Comparison of ENCODE assay signal across 11 cellular contexts in genomic region chr1:15491010-15491409, GRCh38. TPM values are rescaled to one million over a fixed set of nuclear protein-coding genes. Genes with fewer than 3 reads are reported as not detected.
DNase-seq lines count a peak whose midpoint lies in the region; ATAC-seq, FAIRE-seq and TF ChIP-seq lines count a peak whose summit lies in the region.
"Not testable (repeated sequence)": the region's sequence is repeated elsewhere in the genome, so short reads cannot be mapped to it uniquely, and the experiment has no call there.
"Had no signal": no experiment of that assay in that cellular context is flagged by ENCODE, and none has a peak within 500 bp of the region (broad histone marks: within the 10 kb centered on the region; RNA-seq: fewer than 3 reads in every experiment).

No MANE protein-coding gene starts in this region.

- not testable (repeated sequence) for H3K36me3 ChIP-seq in GM12878 (ENCODE audit: control insufficient read depth in 2 of 2, insufficient read depth in 2 of 2, low read length in 1 of 2)

- H4K20me1 ChIP-seq in GM12878 (ENCODE audit: control insufficient read depth, insufficient read depth) = not testable (repeated sequence)

- not testable (repeated sequence) for H3K4me3 ChIP-seq in GM12878; epithelial cell of esophagus (ENCODE audit: low read length)

- TF ChIP-seq RAD21 in GM12878 (IDR thresholded peaks at IDR 0.05; ENCODE audit: insufficient read depth, low read depth, low read length) = not testable (repeated sequence)

- SMC1A ChIA-PET in GM12878 (lab: Charles Lee; ENCODE audit: uncharacterized antibody, unreplicated experiment) = not testable (repeated sequence)

- not testable (repeated sequence) for H3K9ac ChIP-seq in GM12878 (ENCODE audit: control insufficient read depth, insufficient read depth, low read length)

- not testable (repeated sequence) for BruUV-seq in GM12878 (replicated peaks; lab: Mats Ljungman, UMichigan)

- not testable (repeated sequence) for H3K9me3 ChIP-seq in GM12878 (replicated peaks; ENCODE audit: control insufficient read depth, insufficient read depth, low read length)

- RAD21 ChIA-PET in GM12878 (lab: Charles Lee; ENCODE audit: unreplicated experiment) = not testable (repeated sequence)

- not testable (repeated sequence) for H3K4me1 Mint-ChIP-seq in activated T-helper 17 cell treated with anti-CD3 and anti-CD28 coated beads, Interleukin-2, amount 50 U/mL, for 72 hours

- peak; percentile 80 for ATAC-seq in activated T-helper 17 cell treated with anti-CD3 and anti-CD28 coated beads, Interleukin-2, amount 50 U/mL, for 72 hours (replicated peaks)
- not testable (repeated sequence) for ATAC-seq in GM12878

- TF ChIP-seq EP300 in GM12878 (IDR thresholded peaks at IDR 0.05; ENCODE audit: borderline replicate concordance in 1 of 2, control insufficient read depth in 1 of 2, low read depth in 2 of 2, low read length in 2 of 2) = not testable (repeated sequence)

- not testable (repeated sequence) for H2AFZ ChIP-seq in GM12878 (ENCODE audit: control insufficient read depth, low read depth, low read length)

- H3K27ac ChIP-seq in GM12878 (ENCODE audit: control insufficient read depth, insufficient read depth) = not testable (repeated sequence)

- intact Hi-C loops in GM12878 (cut with micrococcal nuclease; ENCODE audit: unreplicated experiment) = not testable (repeated sequence)

- not testable (repeated sequence) for FAIRE-seq in GM12878 (lab: Jason Lieb, UNC)

- H3K9me3 Mint-ChIP-seq in activated T-helper 17 cell treated with anti-CD3 and anti-CD28 coated beads, Interleukin-2, amount 50 U/mL, for 72 hours = not testable (repeated sequence)

- not testable (repeated sequence) for TF ChIP-seq CTCF in GM12878 (IDR thresholded peaks at IDR 0.05 in 2 of 3, conservative IDR thresholded peaks at IDR 0.05 in 1 of 3; ENCODE audit: control insufficient read depth in 2 of 3, extremely low read depth in 1 of 3, insufficient read depth in 1 of 3, low read depth in 3 of 3, low read length in 3 of 3); epithelial cell of esophagus (IDR thresholded peaks at IDR 0.05; ENCODE audit: insufficient read depth, low read depth, low read length, missing control alignments)

- not testable (repeated sequence) for H3K27ac Mint-ChIP-seq in activated T-helper 17 cell treated with anti-CD3 and anti-CD28 coated beads, Interleukin-2, amount 50 U/mL, for 72 hours

- TF ChIP-seq POLR2A in GM12878 (IDR thresholded peaks at IDR 0.05; ENCODE audit: low read depth, low read length) = not testable (repeated sequence)

- not testable (repeated sequence) for H3K4me1 ChIP-seq in GM12878 (ENCODE audit: control insufficient read depth, insufficient read depth, low read length)

- POLR2A ChIA-PET in GM12878 (lab: Charles Lee) = not testable (repeated sequence)

- CTCF ChIA-PET in GM12878 (lab: Yijun Ruan, JAX) = not testable (repeated sequence)

- H3K79me2 ChIP-seq in GM12878 (ENCODE audit: control insufficient read depth, insufficient read depth, low read length) = not testable (repeated sequence)

- H3K4me2 ChIP-seq in GM12878 (ENCODE audit: control insufficient read depth, insufficient read depth) = not testable (repeated sequence)

- DNase-seq in ELR (ENCODE audit: low read depth) (peak; percentile 54), M059J (ENCODE audit: low read depth) (peak; percentile 41), epithelial cell of esophagus (ENCODE audit: low read depth) (peak; percentile 46), kidney tubule cell (ENCODE audit: low spot score) (peak; percentile 60)
- DNase-seq in activated CD4-positive, alpha-beta T cell treated with anti-CD3 and anti-CD28 coated beads for 48 hours = peak; percentile 10
- not testable (repeated sequence) for DNase-seq in GM12878 (ENCODE audit: low read depth, low spot score)

- peaks cover 42% of the 10 kb centered on the region for H3K36me3 Mint-ChIP-seq in activated T-helper 17 cell treated with anti-CD3 and anti-CD28 coated beads, Interleukin-2, amount 50 U/mL, for 72 hours (ENCODE audit: low read depth)

- 68% methylated on average over 4 of the region's 4 CpGs for WGBS in GM12878 (ENCODE audit: insufficient coverage, insufficient replicate concordance, low lambda C conversion rate, missing lambda C conversion rate)

- H3K4me3 Mint-ChIP-seq in activated T-helper 17 cell treated with anti-CD3 and anti-CD28 coated beads, Interleukin-2, amount 50 U/mL, for 72 hours = not testable (repeated sequence)

- H3K27me3 Mint-ChIP-seq in activated T-helper 17 cell treated with anti-CD3 and anti-CD28 coated beads, Interleukin-2, amount 50 U/mL, for 72 hours = not testable (repeated sequence)

- in situ Hi-C loops in GM12878 (cut with MboI) = not testable (repeated sequence)

- not testable (repeated sequence) for H3K27me3 ChIP-seq in GM12878 (replicated peaks in 1 of 2; ENCODE audit: control insufficient read depth in 2 of 2, insufficient read depth in 2 of 2, low read length in 1 of 2)

RNA-seq across cellular contexts. Expression of gene CELA2B, which starts 15.1 kb away (rescaled TPM):
- total RNA-seq in M059J (2014; rRNA removed; shearing (Covaris generic)) = not detected in 2 replicates
- not detected for total RNA-seq in activated T-helper 17 cell treated with anti-CD3 and anti-CD28 coated beads, Interleukin-2, amount 50 U/mL, for 72 hours
- not detected in 2 replicates for total RNA-seq in GM12878 (2013; cell fraction: nucleolus; rRNA removed)
- not detected in 2 replicates for total RNA-seq in GM12878 (2014; rRNA removed)
- not detected in 2 replicates for total RNA-seq in GM12878 (2014; rRNA removed; fragmentation: Illumina TruSeq; extraction: Trizol)
- total RNA-seq in GM12878 (2021) = 0.27 TPM in 1 of 2 replicates, not detected in the other
- polyA plus RNA-seq in GM12878 (2011; ENCODE audit: low read depth) = not detected
- not detected in 2 replicates for polyA plus RNA-seq in GM12878 (2011; rRNA removed)
- not detected in 2 replicates for polyA plus RNA-seq in GM12878 (2011; cell fraction: cytosol; rRNA removed)
- polyA plus RNA-seq in GM12878 (2011; cell fraction: nucleus; rRNA removed) = not detected in 2 replicates
- polyA plus RNA-seq in GM12878 (2012) = not detected in 2 replicates
- not detected in 2 replicates for polyA plus RNA-seq in GM12878 (2014; fragmentation: Illumina TruSeq; extraction: Trizol)
- not detected for polyA plus RNA-seq in GM12878 (2014; fragmentation: Nextera tagmentation; extraction: Ambion mirVana)
- not detected in 2 replicates for polyA plus RNA-seq in GM12878 (2014; rRNA removed)
- polyA plus RNA-seq in GM12878 (2016; fragmentation: Nextera tagmentation; extraction: Ambion mirVana) = not detected
- not detected in 2 replicates for polyA minus RNA-seq in GM12878 (2011; rRNA and poly(A)+ RNA removed)
- not detected in 2 replicates for polyA minus RNA-seq in GM12878 (2011; cell fraction: cytosol; rRNA and poly(A)+ RNA removed)
- not detected in 2 replicates for polyA minus RNA-seq in GM12878 (2011; cell fraction: nucleus; rRNA and poly(A)+ RNA removed)
- total RNA-seq: H7, HepG2, HFFc6, SJSA1 had no signal
- polyA plus RNA-seq: HepG2 had no signal

RNA-seq across cellular contexts. Expression of gene CASP9, which starts 33.0 kb away (rescaled TPM):
- 5.0 and 10.1 TPM in 2 replicates for total RNA-seq in M059J (2014; rRNA removed; shearing (Covaris generic))
- total RNA-seq in activated T-helper 17 cell treated with anti-CD3 and anti-CD28 coated beads, Interleukin-2, amount 50 U/mL, for 72 hours = 10 to 100 TPM; 17.1 to 17.9 TPM
- 9.2 and 9.5 TPM in 2 replicates for total RNA-seq in GM12878 (2013; cell fraction: nucleolus; rRNA removed)
- total RNA-seq in GM12878 (2014; rRNA removed) = 7.6 and 8.7 TPM in 2 replicates
- total RNA-seq in GM12878 (2014; rRNA removed; fragmentation: Illumina TruSeq; extraction: Trizol) = 6.3 and 6.5 TPM in 2 replicates
- 8.5 and 10.8 TPM in 2 replicates for total RNA-seq in GM12878 (2021)
- polyA plus RNA-seq in GM12878 (2011; ENCODE audit: low read depth) = 5.6 TPM
- polyA plus RNA-seq in GM12878 (2011; rRNA removed) = 10.1 and 14.6 TPM in 2 replicates
- 20.3 and 21.5 TPM in 2 replicates for polyA plus RNA-seq in GM12878 (2011; cell fraction: cytosol; rRNA removed)
- 17.7 and 18.3 TPM in 2 replicates for polyA plus RNA-seq in GM12878 (2011; cell fraction: nucleus; rRNA removed)
- 6.6 and 6.7 TPM in 2 replicates for polyA plus RNA-seq in GM12878 (2012)
- polyA plus RNA-seq in GM12878 (2014; fragmentation: Illumina TruSeq; extraction: Trizol) = 7.9 and 8.2 TPM in 2 replicates
- 1 to 10 TPM; 2.7 to 3.9 TPM for polyA plus RNA-seq in GM12878 (2014; fragmentation: Nextera tagmentation; extraction: Ambion mirVana)
- 8.8 and 9.8 TPM in 2 replicates for polyA plus RNA-seq in GM12878 (2014; rRNA removed)
- polyA plus RNA-seq in GM12878 (2016; fragmentation: Nextera tagmentation; extraction: Ambion mirVana) = 1 to 10 TPM; 7.2 to 7.6 TPM
- 13.1 and 16.9 TPM in 2 replicates for polyA minus RNA-seq in GM12878 (2011; rRNA and poly(A)+ RNA removed)
- 10.6 and 11.2 TPM in 2 replicates for polyA minus RNA-seq in GM12878 (2011; cell fraction: cytosol; rRNA and poly(A)+ RNA removed)
- polyA minus RNA-seq in GM12878 (2011; cell fraction: nucleus; rRNA and poly(A)+ RNA removed) = 4.2 and 6.9 TPM in 2 replicates

RNA-seq across cellular contexts. Expression of gene CELA2A, which starts 34.5 kb away (rescaled TPM):
- total RNA-seq in M059J (2014; rRNA removed; shearing (Covaris generic)) = not detected in 2 replicates
- total RNA-seq in activated T-helper 17 cell treated with anti-CD3 and anti-CD28 coated beads, Interleukin-2, amount 50 U/mL, for 72 hours = not detected
- total RNA-seq in GM12878 (2013; cell fraction: nucleolus; rRNA removed) = not detected in 2 replicates
- total RNA-seq in GM12878 (2014; rRNA removed) = not detected in 2 replicates
- not detected in 2 replicates for total RNA-seq in GM12878 (2014; rRNA removed; fragmentation: Illumina TruSeq; extraction: Trizol)
- 0.90 and 1.5 TPM in 2 replicates for total RNA-seq in GM12878 (2021)
- not detected for polyA plus RNA-seq in GM12878 (2011; ENCODE audit: low read depth)
- not detected in 2 replicates for polyA plus RNA-seq in GM12878 (2011; rRNA removed)
- not detected in 2 replicates for polyA plus RNA-seq in GM12878 (2011; cell fraction: cytosol; rRNA removed)
- not detected in 2 replicates for polyA plus RNA-seq in GM12878 (2011; cell fraction: nucleus; rRNA removed)
- not detected in 2 replicates for polyA plus RNA-seq in GM12878 (2012)
- polyA plus RNA-seq in GM12878 (2014; fragmentation: Illumina TruSeq; extraction: Trizol) = not detected in 2 replicates
- not detected for polyA plus RNA-seq in GM12878 (2014; fragmentation: Nextera tagmentation; extraction: Ambion mirVana)
- polyA plus RNA-seq in GM12878 (2014; rRNA removed) = not detected in 2 replicates
- not detected for polyA plus RNA-seq in GM12878 (2016; fragmentation: Nextera tagmentation; extraction: Ambion mirVana)
- not detected in 2 replicates for polyA minus RNA-seq in GM12878 (2011; rRNA and poly(A)+ RNA removed)
- not detected in 2 replicates for polyA minus RNA-seq in GM12878 (2011; cell fraction: cytosol; rRNA and poly(A)+ RNA removed)
- polyA minus RNA-seq in GM12878 (2011; cell fraction: nucleus; rRNA and poly(A)+ RNA removed) = not detected in 2 replicates
- total RNA-seq: H7, HepG2, HFFc6, SJSA1 had no signal
- polyA plus RNA-seq: HepG2 had no signal

RNA-seq across cellular contexts. Expression of gene DNAJC16, which starts 35.6 kb away (rescaled TPM):
- total RNA-seq in M059J (2014; rRNA removed; shearing (Covaris generic)) = 12.1 and 17.6 TPM in 2 replicates
- 10 to 100 TPM in 1 of 2 donors, 1 to 10 TPM in 1; 8.6 to 10.0 TPM for total RNA-seq in activated T-helper 17 cell treated with anti-CD3 and anti-CD28 coated beads, Interleukin-2, amount 50 U/mL, for 72 hours
- 36.5 and 37.0 TPM in 2 replicates for total RNA-seq in GM12878 (2013; cell fraction: nucleolus; rRNA removed)
- total RNA-seq in GM12878 (2014; rRNA removed) = 12.2 and 12.7 TPM in 2 replicates
- total RNA-seq in GM12878 (2014; rRNA removed; fragmentation: Illumina TruSeq; extraction: Trizol) = 9.4 and 10.3 TPM in 2 replicates
- 10.3 and 11.8 TPM in 2 replicates for total RNA-seq in GM12878 (2021)
- 2.7 TPM for polyA plus RNA-seq in GM12878 (2011; ENCODE audit: low read depth)
- polyA plus RNA-seq in GM12878 (2011; rRNA removed) = 8.6 and 10.6 TPM in 2 replicates
- 5.0 and 7.7 TPM in 2 replicates for polyA plus RNA-seq in GM12878 (2011; cell fraction: cytosol; rRNA removed)
- 7.1 and 10.2 TPM in 2 replicates for polyA plus RNA-seq in GM12878 (2011; cell fraction: nucleus; rRNA removed)
- 3.7 and 5.3 TPM in 2 replicates for polyA plus RNA-seq in GM12878 (2012)
- polyA plus RNA-seq in GM12878 (2014; fragmentation: Illumina TruSeq; extraction: Trizol) = 8.5 and 10.7 TPM in 2 replicates
- 1 to 10 TPM; 2.4 to 4.4 TPM for polyA plus RNA-seq in GM12878 (2014; fragmentation: Nextera tagmentation; extraction: Ambion mirVana)
- 7.0 and 7.1 TPM in 2 replicates for polyA plus RNA-seq in GM12878 (2014; rRNA removed)
- 1 to 10 TPM; 6.8 to 6.9 TPM for polyA plus RNA-seq in GM12878 (2016; fragmentation: Nextera tagmentation; extraction: Ambion mirVana)
- 10.9 and 16.5 TPM in 2 replicates for polyA minus RNA-seq in GM12878 (2011; rRNA and poly(A)+ RNA removed)
- 7.1 and 10.0 TPM in 2 replicates for polyA minus RNA-seq in GM12878 (2011; cell fraction: cytosol; rRNA and poly(A)+ RNA removed)
- polyA minus RNA-seq in GM12878 (2011; cell fraction: nucleus; rRNA and poly(A)+ RNA removed) = 2.9 and 6.0 TPM in 2 replicates

RNA-seq across cellular contexts. Expression of gene CTRC, which starts 52.8 kb away (rescaled TPM):
- total RNA-seq in M059J (2014; rRNA removed; shearing (Covaris generic)) = 0.15 TPM in 1 of 2 replicates, not detected in the other
- total RNA-seq in activated T-helper 17 cell treated with anti-CD3 and anti-CD28 coated beads, Interleukin-2, amount 50 U/mL, for 72 hours = not detected
- not detected in 2 replicates for total RNA-seq in GM12878 (2013; cell fraction: nucleolus; rRNA removed)
- not detected in 2 replicates for total RNA-seq in GM12878 (2014; rRNA removed)
- not detected in 2 replicates for total RNA-seq in GM12878 (2014; rRNA removed; fragmentation: Illumina TruSeq; extraction: Trizol)
- 1.5 and 1.9 TPM in 2 replicates for total RNA-seq in GM12878 (2021)
- polyA plus RNA-seq in GM12878 (2011; ENCODE audit: low read depth) = not detected
- polyA plus RNA-seq in GM12878 (2011; rRNA removed) = not detected in 2 replicates
- polyA plus RNA-seq in GM12878 (2011; cell fraction: cytosol; rRNA removed) = not detected in 2 replicates
- polyA plus RNA-seq in GM12878 (2011; cell fraction: nucleus; rRNA removed) = 0.22 TPM in 1 of 2 replicates, not detected in the other
- polyA plus RNA-seq in GM12878 (2012) = not detected in 2 replicates
- 0.79 TPM in 1 of 2 replicates, not detected in the other for polyA plus RNA-seq in GM12878 (2014; fragmentation: Illumina TruSeq; extraction: Trizol)
- not detected for polyA plus RNA-seq in GM12878 (2014; fragmentation: Nextera tagmentation; extraction: Ambion mirVana)
- 0.03 TPM in 1 of 2 replicates, not detected in the other for polyA plus RNA-seq in GM12878 (2014; rRNA removed)
- not detected for polyA plus RNA-seq in GM12878 (2016; fragmentation: Nextera tagmentation; extraction: Ambion mirVana)
- polyA minus RNA-seq in GM12878 (2011; rRNA and poly(A)+ RNA removed) = not detected in 2 replicates
- polyA minus RNA-seq in GM12878 (2011; cell fraction: cytosol; rRNA and poly(A)+ RNA removed) = not detected in 2 replicates
- not detected in 2 replicates for polyA minus RNA-seq in GM12878 (2011; cell fraction: nucleus; rRNA and poly(A)+ RNA removed)
- total RNA-seq: H7, HepG2, HFFc6, SJSA1 had no signal
- polyA plus RNA-seq: HepG2 had no signal
